Comparison of ENCODE assay signal across 14 cellular contexts in genomic region chr1:218705911-218706893, GRCh38.
DNase-seq lines count a peak whose midpoint lies in the region; ATAC-seq, FAIRE-seq and TF ChIP-seq lines count a peak whose summit lies in the region.
"Had no signal": no experiment of that assay in that cellular context is flagged by ENCODE, and none has a peak within 500 bp of the region (broad histone marks: within the 10 kb centered on the region; RNA-seq: fewer than 3 reads in every experiment).

No MANE protein-coding gene starts in this region.

- H3K9me3 Mint-ChIP-seq in MCF 10A (ENCODE audit: unreplicated experiment): peaks cover under 1% of the 10 kb centered on the region
- H3K9me3 Mint-ChIP-seq: H9 had no signal

- H3K9ac ChIP-seq in HepG2 (ENCODE audit: insufficient read depth, low read depth, low read length): no peak overlapping the region

- H3K36me3 ChIP-seq in A673 (ENCODE audit: insufficient read depth, low read length, poor library complexity, severe bottlenecking) (no peaks in the 10 kb centered on the region), HepG2 (replicated peaks in 1 of 2; ENCODE audit: control insufficient read depth in 1 of 2, insufficient read depth in 2 of 2, low read length in 2 of 2) (no peaks in the 10 kb centered on the region)
- H3K36me3 ChIP-seq: BE2C, gastrocnemius medialis, WERI-Rb-1 had no signal

- no peak for TF ChIP-seq CTCF in A673 (conservative IDR thresholded peaks at IDR 0.05; ENCODE audit: low read depth, low read length)
- no peak for TF ChIP-seq CTCF in MCF 10A (IDR thresholded peaks at IDR 0.05; ENCODE audit: unreplicated experiment)
- no peak for TF ChIP-seq CTCF in HepG2 (CRISPR knock-in tag; IDR thresholded peaks at IDR 0.05)

- FAIRE-seq in HepG2 (lab: Jason Lieb, UNC): peak; percentile 47

- DNase-seq in A673 (ENCODE audit: low spot score) (peak; percentile 17), HT1080 (ENCODE audit: low read depth) (peak; percentile 100), MCF 10A (ENCODE audit: unreplicated experiment) (peak; percentile 98), HepG2 (ENCODE audit: low spot score) (peak; percentile 72), DMS153 treated with DMSO at 0.1 percent for 48 hours (lab: John Stamatoyannopoulos, UW; ENCODE audit: unreplicated experiment) (no peak), cortex of kidney (lab: John Stamatoyannopoulos, UW) (no peak)
- DNase-seq: activated naive CD4-positive, alpha-beta T cell; BE2C; gastrocnemius medialis; H9; WERI-Rb-1 had no signal

- H3K4me3 ChIP-seq in A673 (ENCODE audit: low read depth, low read length, poor library complexity, severe bottlenecking) (no peak overlapping the region), HepG2 (replicated peaks in 1 of 3; ENCODE audit: insufficient read depth in 1 of 3, low read depth in 2 of 3, low read length in 3 of 3) (no peak overlapping the region)
- H3K4me3 ChIP-seq: gastrocnemius medialis had no signal

- ATAC-seq in HepG2 (peak; percentile 84), HG03045 (IDR thresholded peaks at IDR 0.05; ENCODE audit: unreplicated experiment) (no peak), HG03520 (IDR thresholded peaks at IDR 0.05; ENCODE audit: unreplicated experiment) (no peak)

- TF ChIP-seq EP300 in HepG2 (IDR thresholded peaks at IDR 0.05; ENCODE audit: low read depth in 2 of 2, low read length in 2 of 2) (peak in 1 of 2 experiments; percentile 52; a peak in 1 of 4 replicates), HepG2 (CRISPR knock-in tag; IDR thresholded peaks at IDR 0.05; ENCODE audit: borderline replicate concordance) (peak; percentile 24; the same call in 1 of the 2 replicates)

- peak overlapping the region; percentile 24 for H3K4me3 Mint-ChIP-seq in MCF 10A (ENCODE audit: unreplicated experiment)
- H3K4me3 Mint-ChIP-seq: H9, neural crest cell had no signal

- H3K4me1 ChIP-seq in A673 (ENCODE audit: insufficient read depth, low read length, poor library complexity, severe bottlenecking): no peaks in the 10 kb centered on the region
- H3K4me1 ChIP-seq in HepG2 (ENCODE audit: insufficient read depth, low read length): peaks cover 17% of the 10 kb centered on the region
- H3K4me1 ChIP-seq: BE2C, gastrocnemius medialis had no signal

- WGBS in HepG2 (ENCODE audit: low lambda C conversion rate): 3% methylated on average over 6 of the region's 7 CpGs

- POLR2A ChIA-PET in A673 (lab: Charles Lee; ENCODE audit: low non-redundant PET) (no interaction called here), MCF 10A (lab: Yijun Ruan, JAX) (interaction anchor here (0.5 to 1.8 kb wide), 13 partner anchors 8 to 500 kb away, joined by 3 to 8 read pairs (median 4); no protein-coding TSS in a partner anchor), HepG2 (lab: Yijun Ruan, JAX) (no interaction called here)

- in situ Hi-C loops in HepG2 (cut with HindIII; ENCODE audit: extremely low pct_ligation_motif_present, low pct_unique_long_range_greater_than_20kb): no loop called here

- peak overlapping the region; percentile 46 for H3K27ac Mint-ChIP-seq in MCF 10A (ENCODE audit: low read depth, unreplicated experiment)
- H3K27ac Mint-ChIP-seq: H9 had no signal

- peaks cover 59% of the 10 kb centered on the region for H3K4me1 Mint-ChIP-seq in MCF 10A (ENCODE audit: insufficient read depth, unreplicated experiment)
- H3K4me1 Mint-ChIP-seq: H9 had no signal

- H3K4me2 ChIP-seq in HepG2 (ENCODE audit: low read depth, low read length): 0 out of 2 replicates have a peak overlapping the region, but pooled peaks have one; percentile 5

- peaks cover 12% of the 10 kb centered on the region for H3K27me3 ChIP-seq in A673 (replicated peaks; ENCODE audit: insufficient read depth, low read depth, low read length, poor library complexity)
- H3K27me3 ChIP-seq in HepG2 (ENCODE audit: control insufficient read depth in 1 of 2, insufficient read depth in 2 of 2, low read length in 2 of 2): no peaks in the 10 kb centered on the region
- H3K27me3 ChIP-seq: BE2C, gastrocnemius medialis had no signal

- H4K20me1 ChIP-seq in HepG2 (ENCODE audit: insufficient read depth, low read length): no peaks in the 10 kb centered on the region

- H3K9me3 ChIP-seq in A673 (ENCODE audit: low read depth, low read length, poor library complexity, severe bottlenecking) (no peaks in the 10 kb centered on the region), HepG2 (ENCODE audit: low read length) (no peaks in the 10 kb centered on the region)
- H3K9me3 ChIP-seq: BE2C, gastrocnemius medialis had no signal

- BruUV-seq in A673 (replicated peaks; lab: Mats Ljungman, UMichigan) (no TSS peak), MCF 10A (replicated peaks; lab: Mats Ljungman, UMichigan) (TSS peak; percentile 85), HepG2 (replicated peaks; lab: Mats Ljungman, UMichigan) (no TSS peak)

- no peaks in the 10 kb centered on the region for H3K79me2 ChIP-seq in HepG2 (ENCODE audit: insufficient read depth, low read length)

- TF ChIP-seq RAD21 in HepG2 (CRISPR knock-in tag; IDR thresholded peaks at IDR 0.05): no peak

- H3K27ac ChIP-seq in A673 (ENCODE audit: low read depth, low read length, poor library complexity, severe bottlenecking) (no peak overlapping the region), HepG2 (ENCODE audit: extremely low read length, insufficient read depth, low read length) (no peak overlapping the region)
- H3K27ac ChIP-seq: gastrocnemius medialis, WERI-Rb-1 had no signal

- no peaks in the 10 kb centered on the region for H3K27me3 Mint-ChIP-seq in MCF 10A (ENCODE audit: insufficient read depth, unreplicated experiment)

- intact Hi-C loops in A673 (cut with micrococcal nuclease; ENCODE audit: unreplicated experiment) (no loop called here), MCF 10A (cut with micrococcal nuclease) (loop anchor here (1.0 to 5.0 kb wide), 6 partner anchors 41 to 361 kb away; partner anchors contain the start of gene TGFB2), HepG2 (cut with micrococcal nuclease; ENCODE audit: unreplicated experiment) (no loop called here)

- H2AFZ ChIP-seq in HepG2 (ENCODE audit: low read length): no peak overlapping the region

- no peak for TF ChIP-seq POLR2A in HepG2 (IDR thresholded peaks at IDR 0.05; ENCODE audit: insufficient read depth in 1 of 2, low read depth in 2 of 2, low read length in 2 of 2)

- H3K36me3 Mint-ChIP-seq in MCF 10A (ENCODE audit: insufficient read depth, unreplicated experiment): no peaks in the 10 kb centered on the region

- CTCF ChIA-PET in A673 (lab: Charles Lee): no interaction called here
- CTCF ChIA-PET in MCF 10A (lab: Yijun Ruan, JAX): interaction anchor here (0.6 to 1.2 kb wide), 9 partner anchors 9 to 711 kb away, joined by 3 to 5 read pairs (median 3); no protein-coding TSS in a partner anchor
- CTCF ChIA-PET in HepG2 (lab: Yijun Ruan, JAX; ENCODE audit: low intra/inter-chr PET ratio, low total read pairs): no interaction called here

TF ChIP-seq in HepG2, 621 proteins besides CTCF, POLR2A, EP300 and RAD21 (continues in another document):
- no peak for TF ChIP-seq SMYD3 (CRISPR knock-in tag; IDR thresholded peaks at IDR 0.05)
- no peak for TF ChIP-seq ASH2L (IDR thresholded peaks at IDR 0.05; ENCODE audit: insufficient read length, low read depth, low read length)
- peak; percentile 31; the same call in 1 of the 2 replicates for TF ChIP-seq FOXP4 (CRISPR knock-in tag; IDR thresholded peaks at IDR 0.05)
- no peak for TF ChIP-seq ZNF770 (CRISPR knock-in tag; IDR thresholded peaks at IDR 0.05)
- peak; percentile 68; the same call in 1 of the 2 replicates for TF ChIP-seq HMG20A (CRISPR knock-in tag; IDR thresholded peaks at IDR 0.05; ENCODE audit: borderline replicate concordance)
- TF ChIP-seq GATAD2A (CRISPR knock-in tag; IDR thresholded peaks at IDR 0.05): peak; percentile 35; the same call in 1 of the 2 replicates
- TF ChIP-seq JUND (CRISPR knock-in tag; IDR thresholded peaks at IDR 0.05): peak; percentile 50; the same call in 1 of the 2 replicates
- no peak for TF ChIP-seq ZNF562 (CRISPR knock-in tag; IDR thresholded peaks at IDR 0.05; ENCODE audit: borderline replicate concordance)
- peak; percentile 29; the same call in 1 of the 2 replicates for TF ChIP-seq RXRB (CRISPR knock-in tag; IDR thresholded peaks at IDR 0.05; ENCODE audit: borderline replicate concordance)
- TF ChIP-seq ATF4 (CRISPR knock-in tag; IDR thresholded peaks at IDR 0.05): peak in 1 of 2 experiments; percentile 32; a peak in 1 of 4 replicates

Comparison
In these comparisons a context has a peak if more than half of its experiments do, and no peak if none do; other contexts are left out.
1. DNase-seq: peak in A673 (single experiment), HT1080 (single experiment), MCF 10A (single experiment) and HepG2 (single experiment); none in DMS153 treated with DMSO at 0.1 percent for 48 hours (single experiment) and cortex of kidney (single experiment).